8 cellular contexts compared by ENCODE assay signal in the genomic region with DNA sequence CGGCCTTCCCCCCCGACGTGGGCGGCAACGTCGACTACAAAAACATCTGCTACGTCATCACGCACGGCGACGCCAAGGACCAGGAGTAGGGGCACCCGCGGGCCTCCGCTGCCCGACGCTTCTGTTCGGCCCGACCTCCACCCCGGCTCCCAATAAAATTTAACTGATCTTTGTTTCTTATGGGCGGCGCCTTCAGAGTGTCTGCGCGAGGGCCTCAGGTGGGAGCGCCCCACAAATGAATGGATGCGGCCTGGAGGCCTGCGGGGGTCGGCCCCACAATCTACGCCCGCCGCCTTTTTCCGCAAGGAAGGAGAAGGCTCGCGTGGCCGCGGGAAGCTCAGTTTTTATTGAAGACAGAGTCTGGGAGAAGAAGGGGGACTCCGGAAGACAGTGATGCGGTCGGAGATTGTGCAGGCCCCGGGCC. TPM values are rescaled to one million over a fixed set of nuclear protein-coding genes. Genes with fewer than 3 reads are reported as not detected.
DNase-seq lines count a peak whose midpoint lies in the region; ATAC-seq, FAIRE-seq and TF ChIP-seq lines count a peak whose summit lies in the region.

No MANE protein-coding gene starts in this region.

- 0 to 1% (median 0%) methylated on average over 32 to 39 of the region's 39 CpGs for WGBS in heart left ventricle, 4 donors
- WGBS in transverse colon (ENCODE audit: low coverage in 1 of 2), 2 donors: 1% methylated on average over 39 of the region's 39 CpGs; no CpG with 5 or more reads in 1 of the 2 donors

- in situ Hi-C loops in transverse colon (cut with MboI; ENCODE audit: low pct_ligation_motif_present in 1 of 4, low pct_unique_long_range_greater_than_20kb in 1 of 4, low sequenced_read_pairs in 3 of 4): no loop called here

- intact Hi-C loops in heart left ventricle (cut with DNase I) (loop anchor here in 4 of 10 donors (1.0 to 2.0 kb wide), 3 partner anchors 17 to 29 kb away; partner anchors contain the start of genes ZNF48 (in 3 of the 4) and ZNF771 (in 1 of the 4)), transverse colon (cut with DNase I; ENCODE audit: low total_unique reads) (no loop called here)

- H3K27ac ChIP-seq in HEK293 (ENCODE audit: extremely low read depth, low read depth, low read length): peak overlapping the region; percentile 97
- peak overlapping the region; percentile 97 to 100 (median 99) for H3K27ac ChIP-seq in heart left ventricle
- H3K27ac ChIP-seq in transverse colon: peak overlapping the region; percentile 96 to 100 (median 100)

- TF ChIP-seq POLR2A in NB4 (IDR thresholded peaks at IDR 0.05; ENCODE audit: extremely low read depth, insufficient read length): peak; percentile 69
- TF ChIP-seq POLR2A in heart left ventricle (IDR thresholded peaks at IDR 0.05): peak in 1 of 2 donors; percentile 39
- TF ChIP-seq POLR2A in transverse colon (IDR thresholded peaks at IDR 0.05): peak; percentile 72

- H3K27ac Mint-ChIP-seq in activated naive CD8-positive, alpha-beta T cell treated with anti-CD3 and anti-CD28 coated beads, Interleukin-2, amount 50 U/mL, for 24 hours: peak overlapping the region; percentile 99

- no peaks in the 10 kb centered on the region for H3K27me3 ChIP-seq in heart left ventricle
- H3K27me3 ChIP-seq in transverse colon: no peaks in the 10 kb centered on the region

- H3K4me3 ChIP-seq in HEK293 (ENCODE audit: low read depth, low read length) (peak overlapping the region; percentile 68), NB4 (ENCODE audit: low read depth, low read length) (peak overlapping the region; percentile 55), heart left ventricle (peak overlapping the region; percentile 45 to 82 (median 70)), transverse colon (peak overlapping the region; percentile 34 to 68 (median 64))

- H3K4me1 Mint-ChIP-seq in activated naive CD8-positive, alpha-beta T cell treated with anti-CD3 and anti-CD28 coated beads, Interleukin-2, amount 50 U/mL, for 24 hours: peaks cover 50% of the 10 kb centered on the region

- POLR2A ChIA-PET in HEK293 (lab: Yijun Ruan, JAX): interaction anchor here (0.6 to 3.2 kb wide), 18 partner anchors 8 to 404 kb away, joined by 3 to 19 read pairs (median 3); partner anchors contain the start of genes CD2BP2, DCTPP1, FBRS and TAOK2

- peak; percentile 89 for FAIRE-seq in G401.6 (lab: Jason Lieb, UNC)

- peaks cover 20% of the 10 kb centered on the region for H3K36me3 Mint-ChIP-seq in activated naive CD8-positive, alpha-beta T cell treated with anti-CD3 and anti-CD28 coated beads, Interleukin-2, amount 50 U/mL, for 24 hours (ENCODE audit: low read depth)

- CTCF ChIA-PET in HEK293 (lab: Yijun Ruan, JAX): interaction anchor here (1.0 to 1.5 kb wide), 6 partner anchors 9 to 266 kb away, joined by 3 to 5 read pairs (median 4); partner anchors contain the start of gene ZNF48

- H3K27me3 Mint-ChIP-seq in activated naive CD8-positive, alpha-beta T cell treated with anti-CD3 and anti-CD28 coated beads, Interleukin-2, amount 50 U/mL, for 24 hours: no peaks in the 10 kb centered on the region

- DNase-seq in NB4 (ENCODE audit: low read depth): peak; percentile 97
- DNase-seq in SKM-1 (lab: John Stamatoyannopoulos, UW; ENCODE audit: unreplicated experiment): peak; percentile 50
- peak; percentile 87 for DNase-seq in activated naive CD8-positive, alpha-beta T cell treated with anti-CD3 and anti-CD28 coated beads, Interleukin-2, amount 50 U/mL, for 24 hours
- DNase-seq in heart left ventricle: peak; percentile 93 to 98 (median 96)
- peak; percentile 92 for DNase-seq in pons (ENCODE audit: low spot score)
- peak; percentile 94 for DNase-seq in transverse colon

- TF ChIP-seq CTCF in HEK293 (tag by site-specific recombination; IDR thresholded peaks at IDR 0.05) (no peak), NB4 (IDR thresholded peaks at IDR 0.05; ENCODE audit: low read depth, low read length) (no peak), heart left ventricle (IDR thresholded peaks at IDR 0.05) (no peak), transverse colon (IDR thresholded peaks at IDR 0.05) (no peak)

- peak overlapping the region; percentile 92 for H3K4me3 Mint-ChIP-seq in activated naive CD8-positive, alpha-beta T cell treated with anti-CD3 and anti-CD28 coated beads, Interleukin-2, amount 50 U/mL, for 24 hours

- no peaks in the 10 kb centered on the region for H3K9me3 ChIP-seq in HEK293 (ENCODE audit: control insufficient read depth, insufficient read depth, low read depth, low read length)
- H3K9me3 ChIP-seq in heart left ventricle: no peaks in the 10 kb centered on the region
- H3K9me3 ChIP-seq in transverse colon: no peaks in the 10 kb centered on the region

- H3K9me3 Mint-ChIP-seq in activated naive CD8-positive, alpha-beta T cell treated with anti-CD3 and anti-CD28 coated beads, Interleukin-2, amount 50 U/mL, for 24 hours: no peaks in the 10 kb centered on the region

- H3K36me3 ChIP-seq in HEK293 (ENCODE audit: control insufficient read depth in 2 of 2, insufficient read depth in 1 of 2, low read length in 2 of 2) (peaks cover 0 to 8% of the 10 kb centered on the region in 2 experiments; a peak in 1 of 3 replicates), heart left ventricle (no peaks in the 10 kb centered on the region), transverse colon (no peaks in the 10 kb centered on the region)

- peak; percentile 38 for ATAC-seq in activated naive CD8-positive, alpha-beta T cell treated with anti-CD3 and anti-CD28 coated beads, Interleukin-2, amount 50 U/mL, for 24 hours
- peak; percentile 70 to 78 (median 74) for ATAC-seq in heart left ventricle

- H3K4me1 ChIP-seq in HEK293 (ENCODE audit: control insufficient read depth, insufficient read depth, low read length) (no peaks in the 10 kb centered on the region), heart left ventricle (peaks cover 0 to 37% (median 15%) of the 10 kb centered on the region in 12 donors), transverse colon (peaks cover 10 to 20% (median 16%) of the 10 kb centered on the region in 4 donors)

- no peak for TF ChIP-seq EP300 in transverse colon (IDR thresholded peaks at IDR 0.05; ENCODE audit: low read depth)

TF ChIP-seq in HEK293, 187 proteins besides CTCF, POLR2A, EP300 and RAD21 (continues in another document):
- peak; percentile 65 for TF ChIP-seq ZBTB21 (tag by site-specific recombination; IDR thresholded peaks at IDR 0.05)
- no peak for TF ChIP-seq ZNF248 (tag by site-specific recombination; IDR thresholded peaks at IDR 0.05)
- TF ChIP-seq ZBTB44 (tag by site-specific recombination; IDR thresholded peaks at IDR 0.05): no peak
- TF ChIP-seq ZNF202 (tag by site-specific recombination; IDR thresholded peaks at IDR 0.05; ENCODE audit: borderline replicate concordance): no peak
- peak; percentile 29; the same call in 1 of the 2 replicates for TF ChIP-seq KLF8 (tag by site-specific recombination; IDR thresholded peaks at IDR 0.05)
- TF ChIP-seq, protein P1, sequence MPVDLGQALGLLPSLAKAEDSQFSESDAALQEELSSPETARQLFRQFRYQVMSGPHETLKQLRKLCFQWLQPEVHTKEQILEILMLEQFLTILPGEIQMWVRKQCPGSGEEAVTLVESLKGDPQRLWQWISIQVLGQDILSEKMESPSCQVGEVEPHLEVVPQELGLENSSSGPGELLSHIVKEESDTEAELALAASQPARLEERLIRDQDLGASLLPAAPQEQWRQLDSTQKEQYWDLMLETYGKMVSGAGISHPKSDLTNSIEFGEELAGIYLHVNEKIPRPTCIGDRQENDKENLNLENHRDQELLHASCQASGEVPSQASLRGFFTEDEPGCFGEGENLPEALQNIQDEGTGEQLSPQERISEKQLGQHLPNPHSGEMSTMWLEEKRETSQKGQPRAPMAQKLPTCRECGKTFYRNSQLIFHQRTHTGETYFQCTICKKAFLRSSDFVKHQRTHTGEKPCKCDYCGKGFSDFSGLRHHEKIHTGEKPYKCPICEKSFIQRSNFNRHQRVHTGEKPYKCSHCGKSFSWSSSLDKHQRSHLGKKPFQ (tag by site-specific recombination; IDR thresholded peaks at IDR 0.05): 0 out of 2 replicates have a peak, but pooled peaks have one; percentile 24
- no peak; the same call in 1 of the 2 replicates for TF ChIP-seq YY1 (tag by site-specific recombination; IDR thresholded peaks at IDR 0.05)
- no peak for TF ChIP-seq ZNF155 (tag by site-specific recombination; IDR thresholded peaks at IDR 0.05)
- TF ChIP-seq ZNF423 (tag by site-specific recombination; IDR thresholded peaks at IDR 0.05): no peak

RNA-seq across cellular contexts. Expression of gene MYL11, which starts 3.2 kb away (rescaled TPM):
- not detected for total RNA-seq in heart left ventricle
- polyA plus RNA-seq in heart left ventricle: not detected
- total RNA-seq in transverse colon: 1 to 10 TPM in 1 of 4 donors, not detected in 3; 6.3 TPM

RNA-seq across cellular contexts. Expression of gene SEPTIN1, which starts 4.5 kb away (rescaled TPM):
- 1 to 10 TPM in 6 of 9 donors, under 1 TPM in 2, not detected in 1; 0.67 to 9.2 (median 1.5) TPM for total RNA-seq in heart left ventricle
- 1 to 10 TPM in 1 of 2 donors, under 1 TPM in 1; 0.44 to 2.4 TPM for polyA plus RNA-seq in heart left ventricle
- total RNA-seq in transverse colon: 1 to 10 TPM; 2.8 to 9.8 (median 4.8) TPM

RNA-seq across cellular contexts. Expression of gene TBC1D10B, which starts 7.5 kb away (rescaled TPM):
- total RNA-seq in heart left ventricle: 10 to 100 TPM; 16.9 to 33.2 (median 24.2) TPM
- polyA plus RNA-seq in heart left ventricle: 10 to 100 TPM; 18.1 to 40.0 TPM
- total RNA-seq in transverse colon: 10 to 100 TPM; 32.5 to 62.9 (median 40.3) TPM

RNA-seq across cellular contexts. Expression of gene ZNF48, which starts 17.4 kb away (rescaled TPM):
- total RNA-seq in heart left ventricle: 10 to 100 TPM in 1 of 9 donors, 1 to 10 TPM in 8; 4.1 to 10.3 (median 5.9) TPM
- 10 to 100 TPM in 1 of 2 donors, 1 to 10 TPM in 1; 3.1 to 11.0 TPM for polyA plus RNA-seq in heart left ventricle
- total RNA-seq in transverse colon: 10 to 100 TPM in 1 of 4 donors, 1 to 10 TPM in 2, not detected in 1; 5.8 to 10.5 (median 7.0) TPM

RNA-seq across cellular contexts. Expression of gene CD2BP2, which starts 22.7 kb away (rescaled TPM):
- total RNA-seq in heart left ventricle: 10 to 100 TPM; 21.5 to 54.5 (median 39.8) TPM
- polyA plus RNA-seq in heart left ventricle: 10 to 100 TPM; 21.9 to 51.9 TPM
- 10 to 100 TPM; 25.8 to 41.1 (median 33.0) TPM for total RNA-seq in transverse colon

Comparison
In these comparisons a context has a peak if more than half of its experiments do, and no peak if none do; other contexts are left out.
1. Peak in every context shown above with its lines: DNase-seq, ATAC-seq, H3K4me3 ChIP-seq and H3K27ac ChIP-seq.